Comparison of ENCODE assay signal across 8 cellular contexts in the genomic region with DNA sequence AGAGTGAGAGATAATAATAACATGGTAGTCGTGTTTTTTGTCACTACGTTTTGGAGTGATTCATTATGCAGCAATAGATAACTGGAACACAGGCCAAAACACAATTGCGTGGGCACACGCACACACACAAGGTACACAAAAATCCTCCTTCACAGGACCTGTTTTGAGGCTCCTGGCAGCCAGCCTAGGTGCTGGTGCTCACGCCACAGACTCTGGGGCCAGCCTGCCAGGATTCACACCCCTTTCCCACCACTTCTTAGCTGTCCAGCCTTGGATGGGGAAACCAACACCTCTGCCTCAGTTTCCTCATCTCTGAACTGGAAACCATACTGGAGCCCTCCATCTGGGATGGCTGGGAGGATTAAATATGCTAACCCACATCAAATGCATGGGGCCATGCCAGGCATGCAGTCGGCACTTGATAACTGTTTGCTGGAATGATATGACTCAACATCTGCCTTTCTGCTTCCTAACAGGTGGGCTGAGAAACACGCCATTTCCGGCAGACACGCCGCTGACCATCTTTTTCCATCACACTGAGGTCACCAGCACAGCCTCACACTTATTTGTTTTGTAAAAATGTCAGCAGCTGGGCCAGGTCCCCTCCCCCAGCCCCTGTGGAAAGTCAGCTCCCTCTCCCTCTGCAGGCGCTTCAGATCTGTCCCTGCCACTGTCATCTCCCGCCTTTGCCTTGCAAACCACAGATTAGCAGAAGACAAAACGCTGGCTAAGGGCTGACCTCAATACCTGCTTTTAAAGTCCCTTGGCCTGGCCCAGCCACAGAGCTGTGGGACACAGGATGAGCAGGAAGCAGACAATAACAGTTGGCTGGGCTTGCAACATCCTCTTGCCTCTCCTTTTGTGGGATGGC.
DNase-seq lines count a peak whose midpoint lies in the region; ATAC-seq and TF ChIP-seq lines count a peak whose summit lies in the region.

No MANE protein-coding gene starts in this region.

- H3K36me3 ChIP-seq in CD8-positive, alpha-beta T cell (ENCODE audit: insufficient read depth, low read length), result no peaks in the 10 kb centered on the region
- H3K36me3 ChIP-seq in left lung, result no peaks in the 10 kb centered on the region

- DNase-seq in CD8-positive, alpha-beta T cell, result peak; percentile 9 to 82 (median 61)
- DNase-seq in SHP77 treated with DMSO at 0.1 percent for 48 hours (lab: John Stamatoyannopoulos, UW) (peak; percentile 89), activated gamma-delta T cell treated with Interleukin-2 at 50 U/mL for 16 hours (peak; percentile 62), left lung (no peak), glomerular visceral epithelial cell (ENCODE audit: extremely low spot score) (no peak)

- H3K9me3 ChIP-seq in CD8-positive, alpha-beta T cell (ENCODE audit: low read length), result no peaks in the 10 kb centered on the region
- H3K9me3 ChIP-seq in left lung, result no peaks in the 10 kb centered on the region

- H3K27me3 ChIP-seq in CD8-positive, alpha-beta T cell (ENCODE audit: insufficient read depth, low read length), result no peaks in the 10 kb centered on the region
- no peaks in the 10 kb centered on the region for H3K27me3 ChIP-seq in left lung

- peaks cover 31% of the 10 kb centered on the region for H3K4me1 Mint-ChIP-seq in CD8-positive, alpha-beta T cell (ENCODE audit: low read depth)
- peaks cover 72% of the 10 kb centered on the region for H3K4me1 Mint-ChIP-seq in stimulated activated naive CD8-positive, alpha-beta T cell treated with anti-CD3 and anti-CD28 coated beads, Interleukin-15, Interleukin-2, amounts not matched to agents 100 ng/mL and 50 ng/mL, for 24 hours (ENCODE audit: low read depth)

- H3K4me1 ChIP-seq in CD8-positive, alpha-beta T cell (ENCODE audit: insufficient read depth, low read length), result peaks cover 26% of the 10 kb centered on the region
- peaks cover 0 to 17% of the 10 kb centered on the region in 2 donors for H3K4me1 ChIP-seq in left lung

- H3K27ac ChIP-seq in CD8-positive, alpha-beta T cell (ENCODE audit: low read depth, low read length), result no peak overlapping the region
- no peak overlapping the region for H3K27ac ChIP-seq in left lung

- peak; percentile 48 for ATAC-seq in CD8-positive, alpha-beta T cell
- ATAC-seq in GM19395 (IDR thresholded peaks at IDR 0.05; ENCODE audit: unreplicated experiment) (peak; percentile 75), HG03439 (IDR thresholded peaks at IDR 0.05; ENCODE audit: unreplicated experiment) (peak; percentile 63), left lung (peak; percentile 44)

- CTCF ChIA-PET in CD8-positive, alpha-beta T cell (lab: Charles Lee), result no interaction called here

- H3K27me3 Mint-ChIP-seq in CD8-positive, alpha-beta T cell (ENCODE audit: low read depth), result no peaks in the 10 kb centered on the region
- H3K27me3 Mint-ChIP-seq in stimulated activated naive CD8-positive, alpha-beta T cell treated with anti-CD3 and anti-CD28 coated beads, Interleukin-15, Interleukin-2, amounts not matched to agents 100 ng/mL and 50 ng/mL, for 24 hours, result no peaks in the 10 kb centered on the region

- H3K9me3 Mint-ChIP-seq in CD8-positive, alpha-beta T cell, result no peaks in the 10 kb centered on the region
- no peaks in the 10 kb centered on the region for H3K9me3 Mint-ChIP-seq in stimulated activated naive CD8-positive, alpha-beta T cell treated with anti-CD3 and anti-CD28 coated beads, Interleukin-15, Interleukin-2, amounts not matched to agents 100 ng/mL and 50 ng/mL, for 24 hours

- intact Hi-C loops in CD8-positive, alpha-beta T cell (cut with DNase I, micrococcal nuclease), result loop anchor here in 1 of 2 experiments (1.0 to 10.0 kb wide), 3 partner anchors 10 to 312 kb away; no protein-coding TSS in a partner anchor
- intact Hi-C loops in left lung (cut with DNase I), result no loop called here

- H3K27ac Mint-ChIP-seq in CD8-positive, alpha-beta T cell, result peak overlapping the region; percentile 83
- H3K27ac Mint-ChIP-seq in stimulated activated naive CD8-positive, alpha-beta T cell treated with anti-CD3 and anti-CD28 coated beads, Interleukin-15, Interleukin-2, amounts not matched to agents 100 ng/mL and 50 ng/mL, for 24 hours, result peak overlapping the region; percentile 95

- H3K4me3 Mint-ChIP-seq in CD8-positive, alpha-beta T cell, result no peak overlapping the region
- peak overlapping the region; percentile 57 for H3K4me3 Mint-ChIP-seq in stimulated activated naive CD8-positive, alpha-beta T cell treated with anti-CD3 and anti-CD28 coated beads, Interleukin-15, Interleukin-2, amounts not matched to agents 100 ng/mL and 50 ng/mL, for 24 hours

- no peaks in the 10 kb centered on the region for H3K36me3 Mint-ChIP-seq in CD8-positive, alpha-beta T cell
- H3K36me3 Mint-ChIP-seq in stimulated activated naive CD8-positive, alpha-beta T cell treated with anti-CD3 and anti-CD28 coated beads, Interleukin-15, Interleukin-2, amounts not matched to agents 100 ng/mL and 50 ng/mL, for 24 hours (ENCODE audit: low read depth), result no peaks in the 10 kb centered on the region

- POLR2A ChIA-PET in CD8-positive, alpha-beta T cell (lab: Charles Lee), result no interaction called here

- TF ChIP-seq CTCF in CD8-positive, alpha-beta T cell (IDR thresholded peaks at IDR 0.05), result no peak
- TF ChIP-seq CTCF in left lung (IDR thresholded peaks at IDR 0.05), result no peak

- no peak overlapping the region for H3K4me3 ChIP-seq in CD8-positive, alpha-beta T cell (ENCODE audit: low read depth, low read length)
- H3K4me3 ChIP-seq in left lung, result no peak overlapping the region

Comparison
In these comparisons a context has a peak if more than half of its experiments do, and no peak if none do; other contexts are left out.
1. DNase-seq: peak in CD8-positive, alpha-beta T cell (7 of 7), SHP77 treated with DMSO at 0.1 percent for 48 hours (single experiment) and activated gamma-delta T cell treated with Interleukin-2 at 50 U/mL for 16 hours (single experiment); none in left lung (0 of 2) and glomerular visceral epithelial cell (single experiment).
2. Peak in every context shown above with its lines, with median percentiles within 50 percentile points of each other: ATAC-seq.